1 cellular context compared by ENCODE assay signal in genomic region chr2:191869178-191869577, GRCh38.
TF ChIP-seq lines count a peak whose summit lies in the region.

No MANE protein-coding gene starts in this region.

TF ChIP-seq in HepG2, 621 proteins besides CTCF, POLR2A, EP300 and RAD21 (continued from another document and continues in another):
- TF ChIP-seq MLX (CRISPR knock-in tag; IDR thresholded peaks at IDR 0.05) = 0 out of 2 replicates have a peak, but pooled peaks have one; percentile 38
- TF ChIP-seq NFE2L1 (CRISPR knock-in tag; IDR thresholded peaks at IDR 0.05; ENCODE audit: borderline replicate concordance) = no peak
- no peak for TF ChIP-seq ZNF703 (CRISPR knock-in tag; IDR thresholded peaks at IDR 0.05; ENCODE audit: borderline replicate concordance)
- TF ChIP-seq MTA1 (CRISPR knock-in tag; IDR thresholded peaks at IDR 0.05; ENCODE audit: borderline replicate concordance) = no peak
- no peak for TF ChIP-seq NFE2L2 (IDR thresholded peaks at IDR 0.05; ENCODE audit: low read length)
- peak; percentile 56 for TF ChIP-seq PAXIP1 (CRISPR knock-in tag; conservative IDR thresholded peaks at IDR 0.05)
- no peak for TF ChIP-seq CBFB (CRISPR knock-in tag; IDR thresholded peaks at IDR 0.05)
- no peak for TF ChIP-seq EZH2 (conservative IDR thresholded peaks at IDR 0.05; ENCODE audit: low read depth, low read length)
- peak; percentile 43; the same call in 1 of the 2 replicates for TF ChIP-seq TFE3 (CRISPR knock-in tag; IDR thresholded peaks at IDR 0.05)
- no peak for TF ChIP-seq ZNF546 (CRISPR knock-in tag; conservative IDR thresholded peaks at IDR 0.05)
- peak; percentile 74 for TF ChIP-seq SALL1 (CRISPR knock-in tag; IDR thresholded peaks at IDR 0.05)
- TF ChIP-seq ZNF407 (CRISPR knock-in tag; IDR thresholded peaks at IDR 0.05; ENCODE audit: not compliant biosample characterization) = no peak
- no peak for TF ChIP-seq CBX1 (IDR thresholded peaks at IDR 0.05; ENCODE audit: low read depth)
- TF ChIP-seq FOXP4 (CRISPR knock-in tag; IDR thresholded peaks at IDR 0.05) = peak; percentile 93
- no peak for TF ChIP-seq NFKBIZ (CRISPR knock-in tag; IDR thresholded peaks at IDR 0.05)
- TF ChIP-seq ZNF800 (CRISPR knock-in tag; IDR thresholded peaks at IDR 0.05) = no peak
- TF ChIP-seq NR2F2 (IDR thresholded peaks at IDR 0.05; ENCODE audit: borderline replicate concordance, low read depth) = no peak
- TF ChIP-seq ATF1 (CRISPR knock-in tag; IDR thresholded peaks at IDR 0.05) = peak; percentile 30; the same call in 1 of the 2 replicates
- no peak for TF ChIP-seq ZNF777 (CRISPR knock-in tag; IDR thresholded peaks at IDR 0.05)
- TF ChIP-seq REPIN1 (CRISPR knock-in tag; IDR thresholded peaks at IDR 0.05; ENCODE audit: borderline replicate concordance, low read depth) = no peak
- TF ChIP-seq ZNF619 (CRISPR knock-in tag; IDR thresholded peaks at IDR 0.05) = no peak
- TF ChIP-seq ZNF580 (CRISPR knock-in tag; IDR thresholded peaks at IDR 0.05; ENCODE audit: borderline replicate concordance, low read depth) = peak; percentile 65; the same call in 1 of the 2 replicates
- TF ChIP-seq ARHGAP35 (CRISPR knock-in tag; IDR thresholded peaks at IDR 0.05; ENCODE audit: borderline replicate concordance) = no peak
- no peak for TF ChIP-seq EED (CRISPR knock-in tag; IDR thresholded peaks at IDR 0.05)
- no peak for TF ChIP-seq CBX5 (CRISPR knock-in tag; IDR thresholded peaks at IDR 0.05; ENCODE audit: borderline replicate concordance)
- TF ChIP-seq CENPBD1 (CRISPR knock-in tag; IDR thresholded peaks at IDR 0.05; ENCODE audit: borderline replicate concordance, low read depth) = no peak
- peak; percentile 85 for TF ChIP-seq SMC3 (IDR thresholded peaks at IDR 0.05; ENCODE audit: low read length)
- TF ChIP-seq RCOR2 (CRISPR knock-in tag; IDR thresholded peaks at IDR 0.05) = 0 out of 2 replicates have a peak, but pooled peaks have one; percentile 33
- no peak for TF ChIP-seq PHF5A (CRISPR knock-in tag; IDR thresholded peaks at IDR 0.05; ENCODE audit: low read depth, unreplicated experiment)
- TF ChIP-seq POLR2AphosphoS2 (IDR thresholded peaks at IDR 0.05; ENCODE audit: low read depth, low read length) = no peak
- TF ChIP-seq HOXA5 (CRISPR knock-in tag; IDR thresholded peaks at IDR 0.05) = no peak
- TF ChIP-seq PAWR (CRISPR knock-in tag; IDR thresholded peaks at IDR 0.05; ENCODE audit: borderline replicate concordance) = no peak
- TF ChIP-seq ZNF564 (CRISPR knock-in tag; IDR thresholded peaks at IDR 0.05) = no peak
- no peak for TF ChIP-seq HOXA3 (CRISPR knock-in tag; IDR thresholded peaks at IDR 0.05)
- TF ChIP-seq POLR2AphosphoS5 (IDR thresholded peaks at IDR 0.05; ENCODE audit: low read depth, low read length) = no peak
- no peak for TF ChIP-seq ZNF7 (CRISPR knock-in tag; IDR thresholded peaks at IDR 0.05)
- TF ChIP-seq KDM5B (CRISPR knock-in tag; IDR thresholded peaks at IDR 0.05; ENCODE audit: borderline replicate concordance) = no peak
- TF ChIP-seq TCF7 (IDR thresholded peaks at IDR 0.05; ENCODE audit: low read depth) = peak; percentile 37; the same call in 1 of the 2 replicates
- TF ChIP-seq U2AF1 (optimal IDR thresholded peaks at IDR 0.05; ENCODE audit: low read depth, low read length) = no peak
- TF ChIP-seq ZNF710 (CRISPR knock-in tag; IDR thresholded peaks at IDR 0.05; ENCODE audit: borderline replicate concordance) = no peak
- no peak for TF ChIP-seq ZNF446 (CRISPR knock-in tag; IDR thresholded peaks at IDR 0.05)
- no peak for TF ChIP-seq AKAP8 (CRISPR knock-in tag; IDR thresholded peaks at IDR 0.05)
